Comparison of ENCODE assay signal across 7 cellular contexts in genomic region chr6:163414367-163415175, GRCh38. TPM values are rescaled to one million over a fixed set of nuclear protein-coding genes. Genes with fewer than 3 reads are reported as not detected.
DNase-seq lines count a peak whose midpoint lies in the region; ATAC-seq lines count a peak whose summit lies in the region.

Gene QKI (plus strand): TSS chr6:163414718. CDS start chr6:163415194, 476 bp downstream.

- H3K27ac Mint-ChIP-seq in activated CD4-positive, alpha-beta T cell treated with anti-CD3 and anti-CD28 coated beads for 36 hours, result peak within 1 kb of the TSS; percentile 84

- H3K4me1 Mint-ChIP-seq in activated CD4-positive, alpha-beta T cell treated with anti-CD3 and anti-CD28 coated beads for 36 hours, result peaks cover 27% of the 10 kb centered on the region

- POLR2A ChIA-PET in activated CD4-positive, alpha-beta T cell treated with anti-CD3 and anti-CD28 coated beads for 36 hours (lab: Charles Lee), result no interaction called here

- intact Hi-C loops in activated CD4-positive, alpha-beta T cell treated with anti-CD3 and anti-CD28 coated beads for 36 hours (cut with DNase I, micrococcal nuclease), result loop anchor here (1.0 to 10.0 kb wide), 3 partner anchors 46 to 1510 kb away; partner anchors contain the start of genes PACRG (in 1 of the 2) and PRKN (in 1 of the 2)

- DNase-seq in NCI-H1930 (lab: John Stamatoyannopoulos, UW), result peak; percentile 35 to 48
- peak; percentile 89 for DNase-seq in activated CD4-positive, alpha-beta T cell treated with anti-CD3 and anti-CD28 coated beads for 36 hours
- peak; percentile 91 for DNase-seq in left lobe of liver (ENCODE audit: low spot score)
- peak; percentile 81 to 82 for DNase-seq in stimulated activated CD4-positive, alpha-beta T cell treated with anti-CD3 and anti-CD28 coated beads, Interleukin-2, amount 100 ng/mL, for 24 hours

- H3K27ac ChIP-seq in cingulate gyrus (ENCODE audit: low read depth, low read length), result peak within 1 kb of the TSS; percentile 99

- no peaks in the 10 kb centered on the region for H3K27me3 Mint-ChIP-seq in activated CD4-positive, alpha-beta T cell treated with anti-CD3 and anti-CD28 coated beads for 36 hours

- CTCF ChIA-PET in activated CD4-positive, alpha-beta T cell treated with anti-CD3 and anti-CD28 coated beads for 36 hours (lab: Charles Lee), result interaction anchor here (1.2 to 1.3 kb wide), 2 partner anchors 137 to 142 kb away, joined by 4 read pairs; no protein-coding TSS in a partner anchor

- peaks cover 3% of the 10 kb centered on the region for H3K36me3 Mint-ChIP-seq in activated CD4-positive, alpha-beta T cell treated with anti-CD3 and anti-CD28 coated beads for 36 hours (ENCODE audit: low read depth)

- peak within 1 kb of the TSS; percentile 84 for H3K4me3 Mint-ChIP-seq in activated CD4-positive, alpha-beta T cell treated with anti-CD3 and anti-CD28 coated beads for 36 hours

- ATAC-seq in GM18502 (IDR thresholded peaks at IDR 0.05; ENCODE audit: poor library complexity, unreplicated experiment), result peak; percentile 42
- peak; percentile 43 for ATAC-seq in HG02610 (IDR thresholded peaks at IDR 0.05; ENCODE audit: unreplicated experiment)
- peak; percentile 59 for ATAC-seq in activated CD4-positive, alpha-beta T cell treated with anti-CD3 and anti-CD28 coated beads for 36 hours
- peak; percentile 64 for ATAC-seq in left lobe of liver

- H3K9me3 Mint-ChIP-seq in activated CD4-positive, alpha-beta T cell treated with anti-CD3 and anti-CD28 coated beads for 36 hours (ENCODE audit: low read depth), result no peaks in the 10 kb centered on the region

RNA-seq across cellular contexts. Expression of gene QKI, which starts in this region (rescaled TPM):
- total RNA-seq in activated CD4-positive, alpha-beta T cell treated with anti-CD3 and anti-CD28 coated beads for 36 hours, result 10 to 100 TPM; 48.6 to 62.7 TPM
- total RNA-seq in left lobe of liver, result 45.2 TPM

Comparison
In these comparisons a context has a peak if more than half of its experiments do, and no peak if none do; other contexts are left out.
1. Peak in every context shown above with its lines: DNase-seq, ATAC-seq and H3K27ac ChIP-seq.